In the genomic region with DNA sequence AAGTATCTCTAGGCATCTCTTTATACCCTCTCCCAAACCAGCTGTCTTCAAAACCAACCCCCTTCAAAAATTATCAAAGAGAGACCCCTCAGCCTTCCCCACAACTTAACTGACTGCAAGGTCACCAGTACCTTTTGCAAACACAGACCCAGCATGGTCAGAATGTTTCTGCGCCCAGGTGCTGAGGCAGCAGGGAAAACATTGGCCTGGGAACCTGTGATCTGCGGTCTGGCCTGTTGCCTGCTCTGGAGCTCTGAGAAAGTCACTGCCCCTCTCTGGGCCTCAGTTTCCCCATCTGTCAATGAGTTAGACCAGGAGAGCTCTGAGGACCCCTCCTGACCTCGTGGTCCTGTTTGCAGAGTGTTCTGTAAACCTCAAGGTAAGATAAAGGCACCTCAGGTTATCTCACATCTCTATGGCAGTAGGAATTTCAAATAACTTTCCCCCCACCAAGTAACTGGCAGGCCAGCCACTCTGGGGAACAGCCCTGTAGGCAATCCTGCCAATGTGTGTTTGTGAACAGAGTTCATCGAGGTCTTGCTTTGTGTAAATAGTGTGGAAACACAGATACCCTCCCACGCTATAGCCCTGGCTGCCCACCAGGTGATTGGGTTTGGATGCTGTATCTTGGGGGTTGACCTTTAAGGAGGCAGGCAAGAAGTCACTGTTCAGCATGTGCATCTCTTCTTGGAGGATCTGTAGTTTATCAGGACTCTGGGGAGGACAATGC, we compare ENCODE assay signal across 1 cellular context.
TF ChIP-seq lines count a peak whose summit lies in the region.

No MANE protein-coding gene starts in this region.

TF ChIP-seq in liver, 16 proteins besides CTCF, POLR2A, EP300 and RAD21 (continued from another document):
- TF ChIP-seq, protein P1, sequence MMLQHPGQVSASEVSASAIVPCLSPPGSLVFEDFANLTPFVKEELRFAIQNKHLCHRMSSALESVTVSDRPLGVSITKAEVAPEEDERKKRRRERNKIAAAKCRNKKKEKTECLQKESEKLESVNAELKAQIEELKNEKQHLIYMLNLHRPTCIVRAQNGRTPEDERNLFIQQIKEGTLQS (IDR thresholded peaks at IDR 0.05), result no peak
- TF ChIP-seq REST (IDR thresholded peaks at IDR 0.05), result peak; percentile 73
- peak; percentile 92 to 96 for TF ChIP-seq EGR1 (IDR thresholded peaks at IDR 0.05; ENCODE audit: low read depth in 2 of 2)
- no peak for TF ChIP-seq TAF1 (conservative IDR thresholded peaks at IDR 0.05)
- peak in 1 of 2 donors; percentile 75 for TF ChIP-seq JUND (IDR thresholded peaks at IDR 0.05)
- peak; percentile 68 for TF ChIP-seq SP1 (IDR thresholded peaks at IDR 0.05)
- peak; percentile 65 to 71 for TF ChIP-seq HNF4A (conservative IDR thresholded peaks at IDR 0.05)
- peak; percentile 51 for TF ChIP-seq NR2F2 (IDR thresholded peaks at IDR 0.05)
- TF ChIP-seq YY1 (IDR thresholded peaks at IDR 0.05), result peak; percentile 68
- peak in 1 of 2 donors; percentile 27 for TF ChIP-seq GABPA (IDR thresholded peaks at IDR 0.05 in 1 of 2, conservative IDR thresholded peaks at IDR 0.05 in 1 of 2)
